In genomic region chr11:2940930-2941821, GRCh38 we compare ENCODE assay signal across 11 cellular contexts. TPM values are rescaled to one million over a fixed set of nuclear protein-coding genes. Genes with fewer than 3 reads are reported as not detected.
DNase-seq lines count a peak whose midpoint lies in the region; ATAC-seq and TF ChIP-seq lines count a peak whose summit lies in the region.
"Had no signal": no experiment of that assay in that cellular context is flagged by ENCODE, and none has a peak within 500 bp of the region (broad histone marks: within the 10 kb centered on the region; RNA-seq: fewer than 3 reads in every experiment).

No MANE protein-coding gene starts in this region.

- H3K27me3 ChIP-seq in H7 (ENCODE audit: control insufficient read depth, insufficient read depth, low read length) (no peaks in the 10 kb centered on the region), ascending aorta (no peaks in the 10 kb centered on the region), left lung (no peaks in the 10 kb centered on the region)

- H3K36me3 ChIP-seq in H7 (replicated peaks; ENCODE audit: control insufficient read depth, insufficient read depth, low read length) (peaks cover 2% of the 10 kb centered on the region), ascending aorta (peaks cover 0 to 9% of the 10 kb centered on the region in 2 donors), left lung (peaks cover 0 to 18% of the 10 kb centered on the region in 2 donors)

- ATAC-seq in left lung (peak; percentile 1), HG02981 (IDR thresholded peaks at IDR 0.05; ENCODE audit: unreplicated experiment) (no peak), GM21526 (IDR thresholded peaks at IDR 0.05; ENCODE audit: low FRiP score, unreplicated experiment) (no peak), HG03108 (IDR thresholded peaks at IDR 0.05; ENCODE audit: unreplicated experiment) (no peak)

- H3K4me3 ChIP-seq in H7 (ENCODE audit: insufficient read depth, low read depth, low read length): no peak overlapping the region
- no peak overlapping the region for H3K4me3 ChIP-seq in ascending aorta
- H3K4me3 ChIP-seq in left lung: no peak overlapping the region

- H3K27ac ChIP-seq in ascending aorta: peak overlapping the region; percentile 61 to 65
- H3K27ac ChIP-seq in left lung: peak overlapping the region in 1 of 2 donors; percentile 19

- peaks cover 7 to 17% of the 10 kb centered on the region in 2 donors for H3K4me1 ChIP-seq in ascending aorta
- H3K4me1 ChIP-seq in left lung: peaks cover 8 to 40% of the 10 kb centered on the region in 2 donors

- TF ChIP-seq CTCF in ascending aorta (IDR thresholded peaks at IDR 0.05) (no peak), left lung (IDR thresholded peaks at IDR 0.05) (no peak)

- peak; percentile 75 for DNase-seq in A172 (ENCODE audit: low spot score)
- DNase-seq in H7: peak; percentile 69
- peak in 1 of 2 donors; percentile 65 for DNase-seq in ascending aorta (ENCODE audit: low spot score in 2 of 2)
- DNase-seq in left lung: peak in 1 of 2 donors; percentile 69
- no peak for DNase-seq in NK-92 treated with Interleukin-12 subunit alpha and Interleukin-12 subunit beta, amount 100 ng/mL, for 24 hours (lab: John Stamatoyannopoulos, UW)
- DNase-seq: activated CD8-positive, alpha-beta memory T cell treated with anti-CD3 and anti-CD28 coated beads for 24 hours; effector memory CD4-positive, alpha-beta T cell; NCI-H510A had no signal

- intact Hi-C loops in ascending aorta (cut with DNase I) (no loop called here), left lung (cut with DNase I) (no loop called here)

- H3K9me3 ChIP-seq in ascending aorta (peaks cover 5 to 10% of the 10 kb centered on the region in 2 donors), left lung (peaks cover 0 to 10% of the 10 kb centered on the region in 2 donors)

RNA-seq across cellular contexts. Expression of gene PHLDA2, which starts 12.0 kb away (rescaled TPM):
- 30.8 and 34.4 TPM in 2 replicates for total RNA-seq in A172 (2014; rRNA removed; shearing (Covaris generic))
- 5.1 and 13.1 TPM in 2 replicates for total RNA-seq in H7 (2014; rRNA removed; shearing (Covaris generic))
- total RNA-seq in ascending aorta (not detected), left lung (10 to 100 TPM; 28.3 to 50.0 TPM)

RNA-seq across cellular contexts. Expression of gene NAP1L4, which starts 51.0 kb away (rescaled TPM):
- 149 and 162 TPM in 2 replicates for total RNA-seq in A172 (2014; rRNA removed; shearing (Covaris generic))
- total RNA-seq in H7 (2014; rRNA removed; shearing (Covaris generic)): 140 and 142 TPM in 2 replicates
- total RNA-seq in ascending aorta (54.5 TPM), left lung (100 to 1,000 TPM; 101 to 122 TPM)

RNA-seq across cellular contexts. Expression of gene CDKN1C, which starts 55.6 kb away (rescaled TPM):
- 32.5 and 40.5 TPM in 2 replicates for total RNA-seq in A172 (2014; rRNA removed; shearing (Covaris generic))
- 58.4 and 60.9 TPM in 2 replicates for total RNA-seq in H7 (2014; rRNA removed; shearing (Covaris generic))
- total RNA-seq in ascending aorta (18.1 TPM), left lung (10 to 100 TPM; 18.0 to 31.7 TPM)
